ENCODE assay signal across 12 cellular contexts in the genomic region with DNA sequence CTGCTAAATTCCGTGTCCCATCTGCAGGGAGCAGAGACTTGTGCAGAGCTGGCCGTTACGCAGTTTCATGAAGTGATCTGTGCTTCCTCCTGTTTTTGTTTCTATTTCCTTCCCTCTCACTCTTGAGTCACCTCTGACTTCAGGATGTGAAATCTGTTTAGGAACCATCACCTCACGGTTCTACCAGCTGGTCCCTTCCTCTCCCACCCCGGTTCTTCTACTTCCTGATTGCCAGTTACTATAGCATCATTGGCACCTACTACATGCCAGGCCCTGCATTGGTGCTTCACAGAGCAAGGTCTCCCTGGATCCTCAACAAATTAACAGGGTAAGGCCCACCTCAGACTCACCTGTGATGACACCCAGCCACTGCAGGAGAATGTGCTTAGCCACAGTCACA. TPM values are rescaled to one million over a fixed set of nuclear protein-coding genes. Genes with fewer than 3 reads are reported as not detected.
DNase-seq lines count a peak whose midpoint lies in the region; ATAC-seq and TF ChIP-seq lines count a peak whose summit lies in the region.
"Had no signal": no experiment of that assay in that cellular context is flagged by ENCODE, and none has a peak within 500 bp of the region (broad histone marks: within the 10 kb centered on the region; RNA-seq: fewer than 3 reads in every experiment).

No MANE protein-coding gene starts in this region.

- POLR2A ChIA-PET in activated CD4-positive, alpha-beta memory T cell treated with anti-CD3 and anti-CD28 coated beads for 36 hours (lab: Charles Lee) = no interaction called here

- H3K36me3 Mint-ChIP-seq in CD14-positive monocyte = peaks cover 47 to 91% of the 10 kb centered on the region in 2 donors
- peaks cover 18% of the 10 kb centered on the region for H3K36me3 Mint-ChIP-seq in activated CD4-positive, alpha-beta memory T cell treated with anti-CD3 and anti-CD28 coated beads for 36 hours

- ATAC-seq in GM21737 (IDR thresholded peaks at IDR 0.05; ENCODE audit: unreplicated experiment) (peak; percentile 59), GM19463 (IDR thresholded peaks at IDR 0.05; ENCODE audit: unreplicated experiment) (no peak), GM21390 (IDR thresholded peaks at IDR 0.05; ENCODE audit: unreplicated experiment) (no peak)

- DNase-seq in CD14-positive monocyte (ENCODE audit: low spot score) (peak; percentile 63), kidney tubule cell (ENCODE audit: low spot score) (peak; percentile 7), NCI-H1436 (lab: John Stamatoyannopoulos, UW) (no peak), erythroblast (lab: John Stamatoyannopoulos, UW) (no peak)
- DNase-seq in activated CD4-positive, alpha-beta memory T cell treated with anti-CD3 and anti-CD28 coated beads for 36 hours = peak; percentile 11
- DNase-seq: NCI-H345, T1000 had no signal

- H3K4me3 Mint-ChIP-seq in CD14-positive monocyte = peak overlapping the region; percentile 18 to 76
- no peak overlapping the region for H3K4me3 Mint-ChIP-seq in activated CD4-positive, alpha-beta memory T cell treated with anti-CD3 and anti-CD28 coated beads for 36 hours

- CTCF ChIA-PET in activated CD4-positive, alpha-beta memory T cell treated with anti-CD3 and anti-CD28 coated beads for 36 hours (lab: Charles Lee) = no interaction called here

- H3K9me3 Mint-ChIP-seq in CD14-positive monocyte = no peaks in the 10 kb centered on the region
- H3K9me3 Mint-ChIP-seq in activated CD4-positive, alpha-beta memory T cell treated with anti-CD3 and anti-CD28 coated beads for 36 hours = no peaks in the 10 kb centered on the region

- TF ChIP-seq CTCF in CD14-positive monocyte (IDR thresholded peaks at IDR 0.05) = no peak

- H3K27me3 Mint-ChIP-seq in CD14-positive monocyte (ENCODE audit: low read depth in 3 of 3) = peaks cover 0 to 2% (median 0%) of the 10 kb centered on the region in 3 donors
- H3K27me3 Mint-ChIP-seq in activated CD4-positive, alpha-beta memory T cell treated with anti-CD3 and anti-CD28 coated beads for 36 hours = no peaks in the 10 kb centered on the region

- intact Hi-C loops in CD14-positive monocyte (cut with micrococcal nuclease) = loop anchor here in 1 of 2 donors (10.0 kb wide), 1 partner anchor 134 kb away; a partner anchor contains a TSS
- intact Hi-C loops in activated CD4-positive, alpha-beta memory T cell treated with anti-CD3 and anti-CD28 coated beads for 36 hours (cut with micrococcal nuclease) = no loop called here

- H3K27ac Mint-ChIP-seq in CD14-positive monocyte = peak overlapping the region; percentile 76 to 93 (median 89)
- peak overlapping the region; percentile 62 for H3K27ac Mint-ChIP-seq in activated CD4-positive, alpha-beta memory T cell treated with anti-CD3 and anti-CD28 coated beads for 36 hours

- TF ChIP-seq POLR2A in erythroblast (IDR thresholded peaks at IDR 0.05; ENCODE audit: low read length) = no peak

- H3K4me1 Mint-ChIP-seq in CD14-positive monocyte = peaks cover 30% of the 10 kb centered on the region
- peaks cover 25% of the 10 kb centered on the region for H3K4me1 Mint-ChIP-seq in activated CD4-positive, alpha-beta memory T cell treated with anti-CD3 and anti-CD28 coated beads for 36 hours (ENCODE audit: low read depth)

RNA-seq across cellular contexts. Expression of a gene that starts 8.6 kb away (rescaled TPM):
- 10 to 100 TPM in 1 of 2 donors, 1 to 10 TPM in 1; 7.4 to 14.5 TPM for polyA plus RNA-seq in CD14-positive monocyte
- total RNA-seq in activated CD4-positive, alpha-beta memory T cell treated with anti-CD3 and anti-CD28 coated beads for 36 hours = 10 to 100 TPM; 38.6 to 40.9 TPM

RNA-seq across cellular contexts. Expression of a gene that starts 8.9 kb away (rescaled TPM):
- polyA plus RNA-seq in CD14-positive monocyte = 10 to 100 TPM; 17.4 to 18.1 TPM
- 10 to 100 TPM; 39.2 to 44.0 TPM for total RNA-seq in activated CD4-positive, alpha-beta memory T cell treated with anti-CD3 and anti-CD28 coated beads for 36 hours

RNA-seq across cellular contexts. Expression of a gene that starts 56.1 kb away (rescaled TPM):
- not detected for polyA plus RNA-seq in CD14-positive monocyte
- not detected for total RNA-seq in activated CD4-positive, alpha-beta memory T cell treated with anti-CD3 and anti-CD28 coated beads for 36 hours
- total RNA-seq: bronchial epithelial cell, pulmonary artery endothelial cell had no signal

Comparison
In these comparisons a context has a peak if more than half of its experiments do, and no peak if none do; other contexts are left out.
1. DNase-seq: peak in CD14-positive monocyte (single experiment), activated CD4-positive, alpha-beta memory T cell treated with anti-CD3 and anti-CD28 coated beads for 36 hours (single experiment) and kidney tubule cell (single experiment); none in NCI-H1436 (single experiment) and erythroblast (0 of 2).